Comparison of ENCODE assay signal across 8 cellular contexts in genomic region chrX:15815779-15816452, GRCh38. TPM values are rescaled to one million over a fixed set of nuclear protein-coding genes. Genes with fewer than 3 reads are reported as not detected.
DNase-seq lines count a peak whose midpoint lies in the region; ATAC-seq, FAIRE-seq and TF ChIP-seq lines count a peak whose summit lies in the region.

No MANE protein-coding gene starts in this region.

- H3K4me1 Mint-ChIP-seq in neural crest cell, result peaks cover 7% of the 10 kb centered on the region

- TF ChIP-seq CTCF in GM12872 (IDR thresholded peaks at IDR 0.05; ENCODE audit: insufficient read depth, low read depth, low read length) (peak; percentile 56; the same call in 2 of the 3 replicates), neural crest cell (conservative IDR thresholded peaks at IDR 0.05) (peak; percentile 62)

- ATAC-seq in HG02852 (IDR thresholded peaks at IDR 0.05; ENCODE audit: unreplicated experiment) (peak; percentile 80), HG03565 (IDR thresholded peaks at IDR 0.05; ENCODE audit: unreplicated experiment) (no peak)

- H3K27me3 Mint-ChIP-seq in neural crest cell (ENCODE audit: low read depth), result no peaks in the 10 kb centered on the region

- no peak overlapping the region for H3K4me3 Mint-ChIP-seq in neural crest cell

- H3K9me3 Mint-ChIP-seq in neural crest cell, result no peaks in the 10 kb centered on the region

- peak overlapping the region; percentile 65 for H3K27ac Mint-ChIP-seq in neural crest cell (ENCODE audit: unreplicated experiment)

- DNase-seq in RKO (ENCODE audit: low spot score), result peak; percentile 54
- peak; percentile 11 for DNase-seq in effector CD4-positive, alpha-beta T cell
- peak; percentile 8 for DNase-seq in neural crest cell (ENCODE audit: low read depth, low spot score)
- no peak for DNase-seq in GDM1 (lab: John Stamatoyannopoulos, UW)

- peak; percentile 29 for FAIRE-seq in A204.1 (lab: Jason Lieb, UNC)

- H3K36me3 Mint-ChIP-seq in neural crest cell (ENCODE audit: low read depth), result peaks cover 15% of the 10 kb centered on the region

RNA-seq across cellular contexts. Expression of gene ZRSR2, which starts 25.6 kb away (rescaled TPM):
- total RNA-seq in neural crest cell, result 14.6 and 14.9 TPM in 2 replicates

RNA-seq across cellular contexts. Expression of gene AP1S2, which starts 38.7 kb away (rescaled TPM):
- total RNA-seq in neural crest cell, result 136 and 141 TPM in 2 replicates
